Comparison of ENCODE assay signal across 8 cellular contexts in the genomic region with DNA sequence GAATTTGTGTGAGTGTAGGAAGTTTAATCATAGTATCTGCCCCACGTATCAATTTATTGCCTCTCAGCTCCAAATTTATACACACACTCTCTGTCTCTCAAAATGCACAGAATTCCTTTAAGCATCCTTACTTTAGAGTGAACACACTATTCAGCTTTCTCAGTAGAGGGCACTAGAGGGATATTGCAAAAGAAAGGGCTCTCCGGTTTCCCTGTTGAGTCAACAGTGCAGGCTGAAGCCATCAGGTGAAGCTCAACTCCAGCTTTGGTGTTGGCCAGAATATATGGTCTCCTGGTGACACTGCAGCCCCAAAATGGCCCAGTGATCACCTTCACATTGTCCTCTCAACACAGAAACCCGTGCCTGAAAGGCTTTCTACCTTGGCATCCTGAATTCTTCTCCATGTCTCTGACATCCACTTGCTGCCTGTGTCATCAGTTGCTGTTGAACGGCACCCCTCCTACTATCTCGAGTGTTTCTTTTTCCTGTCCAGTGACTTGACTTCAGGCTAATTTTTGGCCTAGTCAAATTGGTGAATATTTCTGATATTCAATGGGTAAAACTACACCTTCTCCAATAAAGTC.
DNase-seq lines count a peak whose midpoint lies in the region; ATAC-seq and TF ChIP-seq lines count a peak whose summit lies in the region.

No MANE protein-coding gene starts in this region.

- TF ChIP-seq CTCF in GM20000 (IDR thresholded peaks at IDR 0.05; ENCODE audit: extremely low read depth, missing control alignments): no peak
- TF ChIP-seq CTCF in astrocyte of the cerebellum (IDR thresholded peaks at IDR 0.05; ENCODE audit: low read depth, low read length, missing control alignments): peak; percentile 75

- no peak overlapping the region for H3K4me3 ChIP-seq in astrocyte of the cerebellum (ENCODE audit: low read depth, low read length)

- DNase-seq in 8988T: peak; percentile 10
- peak; percentile 36 for DNase-seq in GM20000 (ENCODE audit: low spot score)
- peak; percentile 50 for DNase-seq in NCI-H1694 treated with DMSO at 0.1 percent for 48 hours (lab: John Stamatoyannopoulos, UW)
- DNase-seq in astrocyte of the cerebellum (ENCODE audit: low read depth): peak; percentile 29
- peak; percentile 65 for DNase-seq in medulla oblongata (ENCODE audit: extremely low spot score)
- DNase-seq in activated CD4-positive, alpha-beta T cell treated with anti-CD3 and anti-CD28 coated beads for 1 hour: no peak

- in situ Hi-C loops in astrocyte of the cerebellum (cut with HindIII; ENCODE audit: low sequenced_read_pairs): no loop called here

- ATAC-seq in HG03378 (IDR thresholded peaks at IDR 0.05; ENCODE audit: unreplicated experiment) (no peak), GM21723 (IDR thresholded peaks at IDR 0.05; ENCODE audit: unreplicated experiment) (no peak)
